22 cellular contexts compared by ENCODE assay signal in the genomic region with DNA sequence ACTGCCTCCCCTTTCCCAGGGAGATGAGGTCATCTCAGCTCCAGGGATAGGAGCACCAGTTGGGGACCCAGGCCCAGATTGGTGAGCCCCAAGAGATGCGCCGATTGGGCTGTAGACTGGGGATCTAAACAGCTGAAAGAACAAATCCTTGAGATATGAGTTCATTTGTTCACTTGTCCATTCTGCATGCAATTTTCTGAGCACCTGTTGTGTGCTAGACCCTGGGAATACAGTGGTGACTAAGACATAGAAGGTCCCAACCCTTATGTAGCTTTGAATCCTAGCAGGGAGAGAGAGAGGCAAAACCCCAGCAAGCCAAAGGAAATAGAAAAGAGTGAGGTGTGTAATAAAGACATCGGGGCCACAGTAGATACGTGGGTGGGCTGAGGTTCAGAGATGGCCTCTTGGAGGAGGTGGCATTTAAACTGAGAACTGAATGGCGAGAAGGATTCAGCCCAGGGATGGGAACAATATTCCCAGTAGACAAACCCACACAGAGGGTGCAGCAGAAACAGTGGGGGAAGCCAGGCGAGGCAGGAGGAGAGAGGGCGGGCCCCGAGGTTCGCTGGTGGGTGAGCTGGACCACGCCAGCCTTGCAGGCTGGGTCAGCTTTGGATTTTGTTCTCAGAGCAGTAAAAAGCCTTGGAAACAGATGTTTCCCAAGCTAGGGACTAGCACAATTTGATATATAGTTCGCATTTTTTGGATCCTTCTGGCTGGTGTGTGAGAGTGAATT.
"Had no signal": no experiment of that assay in that cellular context is flagged by ENCODE, and none has a peak within 500 bp of the region (broad histone marks: within the 10 kb centered on the region; RNA-seq: fewer than 3 reads in every experiment).

No MANE protein-coding gene starts in this region.

- H3K27ac ChIP-seq: breast epithelium, prostate gland, spleen, thyroid gland had no signal

- ATAC-seq: activated T-cell treated with anti-CD3 and anti-CD28 coated beads, Interleukin-2, amount 50 U/mL, for 4 hours; activated T-helper 17 cell treated with anti-CD3 and anti-CD28 coated beads, Interleukin-2, amount 50 U/mL, for 72 hours; left colon; natural killer cell; stimulated activated naive CD8-positive, alpha-beta T cell treated with anti-CD3 and anti-CD28 coated beads, Interleukin-15, Interleukin-2, amounts not matched to agents 100 U/mL and 50 U/mL, for 24 hours; WTC11 had no signal

- H3K27me3 ChIP-seq: breast epithelium, spleen, thyroid gland had no signal

- H3K4me3 ChIP-seq: breast epithelium, prostate gland, spleen, thyroid gland had no signal

- H3K9me3 ChIP-seq: breast epithelium, prostate gland, spleen, thyroid gland had no signal

- DNase-seq: activated CD4-positive, alpha-beta memory T cell treated with anti-CD3 and anti-CD28 coated beads, Interleukin-2, amount 10 ng/mL, durations not matched to agents 7 days and 5 days; activated CD4-positive, alpha-beta T cell treated with anti-CD3 and anti-CD28 coated beads for 1 hour; activated CD4-positive, alpha-beta T cell treated with anti-CD3 and anti-CD28 coated beads, Interleukin-2, amount 10 ng/mL, durations not matched to agents 7 days and 5 days; activated CD8-positive, alpha-beta memory T cell treated with anti-CD3 and anti-CD28 coated beads, Interleukin-2, amount 50 U/mL, for 48 hours; activated gamma-delta T cell treated with Interleukin-2 at 50 U/mL for 16 hours; activated naive CD4-positive, alpha-beta T cell treated with anti-CD3 and anti-CD28 coated beads, Interleukin-2, amount 50 U/mL, for 16 hours; activated T-cell treated with anti-CD3 and anti-CD28 coated beads, Interleukin-2, amount 50 U/mL, for 4 hours; amniotic stem cell; effector memory CD4-positive, alpha-beta T cell; immature natural killer cell; kidney; left colon; natural killer cell; spleen; stimulated activated CD4-positive, alpha-beta T cell treated with anti-CD3 and anti-CD28 coated beads, Interleukin-2, amount 100 ng/mL, for 48 hours; stimulated activated naive CD8-positive, alpha-beta T cell treated with anti-CD3 and anti-CD28 coated beads, Interleukin-15, Interleukin-2, amounts not matched to agents 100 U/mL and 50 U/mL, for 24 hours; T-helper 2 cell; thyroid gland had no signal

- H3K4me1 ChIP-seq: breast epithelium, prostate gland, spleen, thyroid gland had no signal

- H3K36me3 ChIP-seq: breast epithelium, prostate gland had no signal
